36 cellular contexts compared by ENCODE assay signal in the genomic region with DNA sequence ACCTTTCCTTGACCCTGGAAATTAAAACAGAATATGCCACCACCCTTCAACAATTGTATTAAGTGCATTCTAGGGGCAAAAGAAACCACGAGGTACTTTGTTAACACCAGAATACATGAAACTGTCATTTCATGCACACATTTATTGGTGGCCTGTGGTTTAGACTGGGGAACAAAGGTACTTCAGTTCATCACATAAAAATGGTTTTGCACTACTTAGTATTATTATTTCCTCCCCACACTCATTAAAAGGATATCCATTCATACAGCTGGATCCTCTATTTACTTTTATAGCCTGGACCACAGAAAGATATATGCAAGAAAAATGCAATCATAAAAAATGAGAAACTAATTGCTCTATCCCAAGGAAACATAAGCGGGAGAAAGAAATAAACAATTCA.
"Had no signal": no experiment of that assay in that cellular context is flagged by ENCODE, and none has a peak within 500 bp of the region (broad histone marks: within the 10 kb centered on the region; RNA-seq: fewer than 3 reads in every experiment).

No MANE protein-coding gene starts in this region.

- H3K9me3 Mint-ChIP-seq: activated T-cell treated with anti-CD3 and anti-CD28 coated beads, Interleukin-2, amount 50 U/mL, for 72 hours; activated T-helper 17 cell treated with anti-CD3 and anti-CD28 coated beads, Interleukin-2, amount 50 U/mL, for 72 hours; T-helper 1 cell treated with Interleukin-12 subunit alpha and Interleukin-12 subunit beta and Interleukin-4 antibody, amounts not matched to agents 30 μg/mL and 1 μg/mL, for 36 hours had no signal

- ATAC-seq: activated CD8-positive, alpha-beta T cell treated with anti-CD3 and anti-CD28 coated beads for 36 hours; activated T-cell treated with anti-CD3 and anti-CD28 coated beads, Interleukin-2, amount 50 U/mL, for 4 hours; activated T-helper 17 cell treated with anti-CD3 and anti-CD28 coated beads, Interleukin-2, amount 50 U/mL, for 72 hours; body of pancreas had no signal

- H3K4me3 ChIP-seq: adrenal gland, body of pancreas, breast epithelium had no signal

- H3K4me1 ChIP-seq: adrenal gland, body of pancreas had no signal

- H3K27ac ChIP-seq: adrenal gland, body of pancreas, brain microvascular endothelial cell, breast epithelium, VCaP had no signal

- H3K36me3 Mint-ChIP-seq: activated naive CD8-positive, alpha-beta T cell treated with anti-CD3 and anti-CD28 coated beads for 36 hours had no signal

- H3K9me3 ChIP-seq: adrenal gland, body of pancreas had no signal

- H3K4me3 Mint-ChIP-seq: activated B cell treated with CpG ODN at 0.5 μM for 24 hours; activated CD4-positive, alpha-beta memory T cell treated with anti-CD3 and anti-CD28 coated beads for 36 hours; activated CD4-positive, alpha-beta T cell treated with anti-CD3 and anti-CD28 coated beads, Interleukin-2, amount 10 ng/mL, durations not matched to agents 24 days and 14 days; activated CD8-positive, alpha-beta T cell treated with anti-CD3 and anti-CD28 coated beads for 36 hours; activated naive CD4-positive, alpha-beta T cell treated with anti-CD3 and anti-CD28 coated beads for 36 hours; activated naive CD8-positive, alpha-beta T cell treated with anti-CD3 and anti-CD28 coated beads for 36 hours; activated T-cell treated with anti-CD3 and anti-CD28 coated beads, Interleukin-2, amount 50 U/mL, for 4 hours; activated T-cell treated with anti-CD3 and anti-CD28 coated beads, Interleukin-2, amount 50 U/mL, for 72 hours; activated T-helper 1 cell treated with anti-CD3 and anti-CD28 coated beads, Interleukin-12 subunit alpha, Interleukin-12 subunit beta, Interleukin-2, Interleukin-4 antibody, amounts not matched to agents 30 ng/mL and 10 ng/mL and 1 ng/mL, durations not matched to agents 14 hours and 24 hours and 36 hours; activated T-helper 17 cell treated with anti-CD3 and anti-CD28 coated beads, Interleukin-2, amount 50 U/mL, for 72 hours; T-helper 1 cell treated with Interleukin-12 subunit alpha and Interleukin-12 subunit beta and Interleukin-4 antibody, amounts not matched to agents 30 μg/mL and 1 μg/mL, for 36 hours; T-helper 2 cell treated with Interferon-gamma antibody and Interleukin-4, amounts not matched to agents 5 μg/mL and 100 μg/mL, for 36 hours had no signal

- DNase-seq: activated B cell treated with CpG ODN at 0.5 μM for 24 hours; activated CD4-positive, alpha-beta memory T cell treated with anti-CD3 and anti-CD28 coated beads for 36 hours; activated CD4-positive, alpha-beta T cell treated with anti-CD3 and anti-CD28 coated beads for 4 hours; activated CD4-positive, alpha-beta T cell treated with anti-CD3 and anti-CD28 coated beads, Interleukin-2, amount 10 ng/mL, durations not matched to agents 24 days and 14 days; activated CD4-positive, alpha-beta T cell treated with anti-CD3 and anti-CD28 coated beads, Interleukin-2, amount 50 U/mL, for 1 hour; activated CD4-positive, alpha-beta T cell treated with anti-CD3 and anti-CD28 coated beads, Interleukin-2, amount 50 U/mL, for 4 hours; activated CD4-positive, CD25-positive, alpha-beta regulatory T cell treated with anti-CD3 and anti-CD28 coated beads, Interleukin-2, amount 50 U/mL, for 72 hours; activated CD8-positive, alpha-beta memory T cell treated with anti-CD3 and anti-CD28 coated beads, Interleukin-2, amount 50 U/mL, for 4 hours; activated CD8-positive, alpha-beta T cell treated with anti-CD3 and anti-CD28 coated beads for 36 hours; activated effector memory CD4-positive, alpha-beta T cell treated with anti-CD3 and anti-CD28 coated beads, Interleukin-2, amount 50 U/mL, for 16 hours; activated gamma-delta T cell treated with Interleukin-2 at 50 U/mL for 16 hours; activated naive CD4-positive, alpha-beta T cell; activated naive CD4-positive, alpha-beta T cell treated with anti-CD3 and anti-CD28 coated beads for 36 hours; activated naive CD4-positive, alpha-beta T cell treated with anti-CD3 and anti-CD28 coated beads, Interleukin-2, amount 50 U/mL, for 16 hours; activated naive CD8-positive, alpha-beta T cell treated with anti-CD3 and anti-CD28 coated beads for 36 hours; activated T-cell treated with anti-CD3 and anti-CD28 coated beads for 4 hours; activated T-cell treated with anti-CD3 and anti-CD28 coated beads, Interleukin-2, amount 50 U/mL, for 1 hour; activated T-cell treated with anti-CD3 and anti-CD28 coated beads, Interleukin-2, amount 50 U/mL, for 4 hours; activated T-cell treated with anti-CD3 and anti-CD28 coated beads, Interleukin-2, amount 50 U/mL, for 72 hours; adrenal gland; amniotic stem cell; aorta; body of pancreas; brain microvascular endothelial cell; central memory CD4-positive, alpha-beta T cell; T-helper 2 cell; T-helper 9 cell had no signal

- H3K27ac Mint-ChIP-seq: activated B cell treated with CpG ODN at 0.5 μM for 24 hours; activated CD4-positive, alpha-beta memory T cell treated with anti-CD3 and anti-CD28 coated beads for 36 hours; activated CD4-positive, alpha-beta T cell treated with anti-CD3 and anti-CD28 coated beads, Interleukin-2, amount 10 ng/mL, durations not matched to agents 24 days and 14 days; activated CD8-positive, alpha-beta T cell treated with anti-CD3 and anti-CD28 coated beads for 36 hours; activated naive CD4-positive, alpha-beta T cell treated with anti-CD3 and anti-CD28 coated beads for 36 hours; activated naive CD4-positive, alpha-beta T cell treated with anti-CD3 and anti-CD28 coated beads, Interleukin-2, amount 50 U/mL, for 72 hours; activated naive CD8-positive, alpha-beta T cell treated with anti-CD3 and anti-CD28 coated beads for 36 hours; activated T-cell treated with anti-CD3 and anti-CD28 coated beads, Interleukin-2, amount 50 U/mL, for 72 hours; activated T-helper 1 cell treated with anti-CD3 and anti-CD28 coated beads, Interleukin-12 subunit alpha, Interleukin-12 subunit beta, Interleukin-2, Interleukin-4 antibody, amounts not matched to agents 30 ng/mL and 10 ng/mL and 1 ng/mL, durations not matched to agents 14 hours and 24 hours and 36 hours; activated T-helper 17 cell treated with anti-CD3 and anti-CD28 coated beads, Interleukin-2, amount 50 U/mL, for 72 hours; T-helper 1 cell treated with Interleukin-12 subunit alpha and Interleukin-12 subunit beta and Interleukin-4 antibody, amounts not matched to agents 30 μg/mL and 1 μg/mL, for 36 hours; T-helper 2 cell treated with Interferon-gamma antibody and Interleukin-4, amounts not matched to agents 5 μg/mL and 100 μg/mL, for 36 hours had no signal

- FAIRE-seq: astrocyte, TTC549 had no signal

- H3K4me1 Mint-ChIP-seq: activated B cell treated with CpG ODN at 0.5 μM for 24 hours; activated CD4-positive, alpha-beta T cell treated with anti-CD3 and anti-CD28 coated beads, Interleukin-2, amount 10 ng/mL, durations not matched to agents 24 days and 14 days; activated naive CD8-positive, alpha-beta T cell treated with anti-CD3 and anti-CD28 coated beads for 36 hours; activated T-helper 17 cell treated with anti-CD3 and anti-CD28 coated beads, Interleukin-2, amount 50 U/mL, for 72 hours had no signal

- H3K27me3 ChIP-seq: adrenal gland, body of pancreas, brain microvascular endothelial cell, breast epithelium had no signal

- H3K36me3 ChIP-seq: adrenal gland, brain microvascular endothelial cell, breast epithelium had no signal
